2 cellular contexts compared by ENCODE assay signal in the genomic region with DNA sequence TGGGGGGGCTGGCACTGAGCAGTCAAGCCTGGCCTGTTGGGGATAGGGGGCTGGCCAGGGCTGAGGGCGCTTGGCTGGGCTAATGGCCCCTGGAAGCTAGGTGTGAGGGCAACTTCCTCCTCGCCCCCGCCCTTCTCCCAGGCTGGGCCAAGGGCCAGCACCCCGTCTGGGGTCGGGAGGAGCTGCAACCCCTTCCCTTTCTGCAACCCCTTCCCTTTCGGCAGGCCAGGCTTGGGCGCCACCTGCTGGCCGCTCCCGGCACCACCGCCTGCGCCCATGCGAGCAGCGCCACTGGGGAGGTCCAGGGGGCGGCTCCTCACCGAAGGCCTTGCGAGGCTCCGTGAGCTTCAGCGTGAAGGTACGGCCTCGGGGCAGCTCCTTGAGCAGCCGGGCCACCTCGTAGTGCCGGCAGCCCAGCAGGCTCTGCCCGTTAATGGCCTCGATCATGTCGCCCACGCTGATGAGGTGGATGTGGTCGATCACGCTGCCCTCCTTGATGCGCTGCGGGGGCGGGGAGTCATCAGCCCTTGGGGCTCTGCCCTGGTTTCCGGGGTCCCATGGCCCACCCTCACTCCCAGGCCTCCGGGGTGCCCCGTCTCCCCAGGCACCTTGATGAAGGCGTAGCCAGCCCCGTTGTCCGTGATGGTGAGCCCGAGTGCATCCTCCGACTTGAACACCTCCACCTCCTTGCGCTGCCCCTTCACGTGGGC.
TF ChIP-seq lines count a peak whose summit lies in the region.

No MANE protein-coding gene starts in this region.

TF ChIP-seq in HCT116, 20 proteins besides CTCF, POLR2A, EP300 and RAD21:
- TF ChIP-seq ELF1 (IDR thresholded peaks at IDR 0.05; ENCODE audit: borderline replicate concordance, low read depth) (no peak), FOSL1 (IDR thresholded peaks at IDR 0.05; ENCODE audit: low read depth) (no peak), YY1 (IDR thresholded peaks at IDR 0.05; ENCODE audit: extremely low read depth, insufficient replicate concordance, low read depth, low read length) (no peak), CEBPB (IDR thresholded peaks at IDR 0.05; ENCODE audit: low read depth) (no peak), EZH2 (IDR thresholded peaks at IDR 0.05) (no peak), SIN3A (IDR thresholded peaks at IDR 0.05; ENCODE audit: low read depth) (no peak)
- TF ChIP-seq, protein P1, sequence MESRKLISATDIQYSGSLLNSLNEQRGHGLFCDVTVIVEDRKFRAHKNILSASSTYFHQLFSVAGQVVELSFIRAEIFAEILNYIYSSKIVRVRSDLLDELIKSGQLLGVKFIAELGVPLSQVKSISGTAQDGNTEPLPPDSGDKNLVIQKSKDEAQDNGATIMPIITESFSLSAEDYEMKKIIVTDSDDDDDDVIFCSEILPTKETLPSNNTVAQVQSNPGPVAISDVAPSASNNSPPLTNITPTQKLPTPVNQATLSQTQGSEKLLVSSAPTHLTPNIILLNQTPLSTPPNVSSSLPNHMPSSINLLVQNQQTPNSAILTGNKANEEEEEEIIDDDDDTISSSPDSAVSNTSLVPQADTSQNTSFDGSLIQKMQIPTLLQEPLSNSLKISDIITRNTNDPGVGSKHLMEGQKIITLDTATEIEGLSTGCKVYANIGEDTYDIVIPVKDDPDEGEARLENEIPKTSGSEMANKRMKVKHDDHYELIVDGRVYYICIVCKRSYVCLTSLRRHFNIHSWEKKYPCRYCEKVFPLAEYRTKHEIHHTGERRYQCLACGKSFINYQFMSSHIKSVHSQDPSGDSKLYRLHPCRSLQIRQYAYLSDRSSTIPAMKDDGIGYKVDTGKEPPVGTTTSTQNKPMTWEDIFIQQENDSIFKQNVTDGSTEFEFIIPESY (IDR thresholded peaks at IDR 0.05; ENCODE audit: extremely low read depth, insufficient replicate concordance, low read length): no peak
TF ChIP-seq in HCT116: peak in this region for 0.

TF ChIP-seq in WTC11, 78 proteins besides CTCF, POLR2A, EP300 and RAD21 (continues in another document):
- no peak for TF ChIP-seq SMAD3 (CRISPR knock-in tag; IDR thresholded peaks at IDR 0.05; ENCODE audit: borderline replicate concordance)
- no peak for TF ChIP-seq ZNF219 (CRISPR knock-in tag; IDR thresholded peaks at IDR 0.05; ENCODE audit: borderline replicate concordance)
- TF ChIP-seq KAT7 (CRISPR knock-in tag; IDR thresholded peaks at IDR 0.05; ENCODE audit: borderline replicate concordance): no peak
- TF ChIP-seq GTF2I (CRISPR knock-in tag; conservative IDR thresholded peaks at IDR 0.05): no peak
- TF ChIP-seq SMAD4 (CRISPR knock-in tag; IDR thresholded peaks at IDR 0.05): no peak
- TF ChIP-seq, protein P2, sequence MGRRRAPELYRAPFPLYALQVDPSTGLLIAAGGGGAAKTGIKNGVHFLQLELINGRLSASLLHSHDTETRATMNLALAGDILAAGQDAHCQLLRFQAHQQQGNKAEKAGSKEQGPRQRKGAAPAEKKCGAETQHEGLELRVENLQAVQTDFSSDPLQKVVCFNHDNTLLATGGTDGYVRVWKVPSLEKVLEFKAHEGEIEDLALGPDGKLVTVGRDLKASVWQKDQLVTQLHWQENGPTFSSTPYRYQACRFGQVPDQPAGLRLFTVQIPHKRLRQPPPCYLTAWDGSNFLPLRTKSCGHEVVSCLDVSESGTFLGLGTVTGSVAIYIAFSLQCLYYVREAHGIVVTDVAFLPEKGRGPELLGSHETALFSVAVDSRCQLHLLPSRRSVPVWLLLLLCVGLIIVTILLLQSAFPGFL (CRISPR knock-in tag; IDR thresholded peaks at IDR 0.05; ENCODE audit: borderline replicate concordance): no peak
- TF ChIP-seq ESRRA (CRISPR knock-in tag; IDR thresholded peaks at IDR 0.05; ENCODE audit: borderline replicate concordance): no peak
- TF ChIP-seq, protein P3, sequence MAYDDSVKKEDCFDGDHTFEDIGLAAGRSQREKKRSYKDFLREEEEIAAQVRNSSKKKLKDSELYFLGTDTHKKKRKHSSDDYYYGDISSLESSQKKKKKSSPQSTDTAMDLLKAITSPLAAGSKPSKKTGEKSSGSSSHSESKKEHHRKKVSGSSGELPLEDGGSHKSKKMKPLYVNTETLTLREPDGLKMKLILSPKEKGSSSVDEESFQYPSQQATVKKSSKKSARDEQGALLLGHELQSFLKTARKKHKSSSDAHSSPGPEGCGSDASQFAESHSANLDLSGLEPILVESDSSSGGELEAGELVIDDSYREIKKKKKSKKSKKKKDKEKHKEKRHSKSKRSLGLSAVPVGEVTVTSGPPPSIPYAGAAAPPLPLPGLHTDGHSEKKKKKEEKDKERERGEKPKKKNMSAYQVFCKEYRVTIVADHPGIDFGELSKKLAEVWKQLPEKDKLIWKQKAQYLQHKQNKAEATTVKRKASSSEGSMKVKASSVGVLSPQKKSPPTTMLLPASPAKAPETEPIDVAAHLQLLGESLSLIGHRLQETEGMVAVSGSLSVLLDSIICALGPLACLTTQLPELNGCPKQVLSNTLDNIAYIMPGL (CRISPR knock-in tag; IDR thresholded peaks at IDR 0.05): peak; percentile 88; the same call in 1 of the 2 replicates
- TF ChIP-seq, protein P4, sequence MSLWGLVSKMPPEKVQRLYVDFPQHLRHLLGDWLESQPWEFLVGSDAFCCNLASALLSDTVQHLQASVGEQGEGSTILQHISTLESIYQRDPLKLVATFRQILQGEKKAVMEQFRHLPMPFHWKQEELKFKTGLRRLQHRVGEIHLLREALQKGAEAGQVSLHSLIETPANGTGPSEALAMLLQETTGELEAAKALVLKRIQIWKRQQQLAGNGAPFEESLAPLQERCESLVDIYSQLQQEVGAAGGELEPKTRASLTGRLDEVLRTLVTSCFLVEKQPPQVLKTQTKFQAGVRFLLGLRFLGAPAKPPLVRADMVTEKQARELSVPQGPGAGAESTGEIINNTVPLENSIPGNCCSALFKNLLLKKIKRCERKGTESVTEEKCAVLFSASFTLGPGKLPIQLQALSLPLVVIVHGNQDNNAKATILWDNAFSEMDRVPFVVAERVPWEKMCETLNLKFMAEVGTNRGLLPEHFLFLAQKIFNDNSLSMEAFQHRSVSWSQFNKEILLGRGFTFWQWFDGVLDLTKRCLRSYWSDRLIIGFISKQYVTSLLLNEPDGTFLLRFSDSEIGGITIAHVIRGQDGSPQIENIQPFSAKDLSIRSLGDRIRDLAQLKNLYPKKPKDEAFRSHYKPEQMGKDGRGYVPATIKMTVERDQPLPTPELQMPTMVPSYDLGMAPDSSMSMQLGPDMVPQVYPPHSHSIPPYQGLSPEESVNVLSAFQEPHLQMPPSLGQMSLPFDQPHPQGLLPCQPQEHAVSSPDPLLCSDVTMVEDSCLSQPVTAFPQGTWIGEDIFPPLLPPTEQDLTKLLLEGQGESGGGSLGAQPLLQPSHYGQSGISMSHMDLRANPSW (CRISPR knock-in tag; conservative IDR thresholded peaks at IDR 0.05; ENCODE audit: low read depth): no peak
- no peak for TF ChIP-seq SOX15 (CRISPR knock-in tag; IDR thresholded peaks at IDR 0.05)
- TF ChIP-seq USF2 (CRISPR knock-in tag; IDR thresholded peaks at IDR 0.05): no peak
- TF ChIP-seq, protein P5, sequence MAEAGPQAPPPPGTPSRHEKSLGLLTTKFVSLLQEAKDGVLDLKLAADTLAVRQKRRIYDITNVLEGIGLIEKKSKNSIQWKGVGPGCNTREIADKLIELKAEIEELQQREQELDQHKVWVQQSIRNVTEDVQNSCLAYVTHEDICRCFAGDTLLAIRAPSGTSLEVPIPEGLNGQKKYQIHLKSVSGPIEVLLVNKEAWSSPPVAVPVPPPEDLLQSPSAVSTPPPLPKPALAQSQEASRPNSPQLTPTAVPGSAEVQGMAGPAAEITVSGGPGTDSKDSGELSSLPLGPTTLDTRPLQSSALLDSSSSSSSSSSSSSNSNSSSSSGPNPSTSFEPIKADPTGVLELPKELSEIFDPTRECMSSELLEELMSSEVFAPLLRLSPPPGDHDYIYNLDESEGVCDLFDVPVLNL (CRISPR knock-in tag; IDR thresholded peaks at IDR 0.05; ENCODE audit: borderline replicate concordance, low read depth): no peak
- TF ChIP-seq ZNF423 (CRISPR knock-in tag; IDR thresholded peaks at IDR 0.05): no peak
- no peak for TF ChIP-seq IRF2 (CRISPR knock-in tag; IDR thresholded peaks at IDR 0.05; ENCODE audit: borderline replicate concordance, low read depth)
- no peak for TF ChIP-seq MYBL2 (CRISPR knock-in tag; IDR thresholded peaks at IDR 0.05)
- TF ChIP-seq ATF6 (CRISPR knock-in tag; IDR thresholded peaks at IDR 0.05): no peak
- TF ChIP-seq RELA (CRISPR knock-in tag; IDR thresholded peaks at IDR 0.05; ENCODE audit: borderline replicate concordance): no peak
- TF ChIP-seq ZBTB43 (CRISPR knock-in tag; IDR thresholded peaks at IDR 0.05): no peak
- no peak for TF ChIP-seq CREB1 (CRISPR knock-in tag; IDR thresholded peaks at IDR 0.05)
- TF ChIP-seq, protein P6, sequence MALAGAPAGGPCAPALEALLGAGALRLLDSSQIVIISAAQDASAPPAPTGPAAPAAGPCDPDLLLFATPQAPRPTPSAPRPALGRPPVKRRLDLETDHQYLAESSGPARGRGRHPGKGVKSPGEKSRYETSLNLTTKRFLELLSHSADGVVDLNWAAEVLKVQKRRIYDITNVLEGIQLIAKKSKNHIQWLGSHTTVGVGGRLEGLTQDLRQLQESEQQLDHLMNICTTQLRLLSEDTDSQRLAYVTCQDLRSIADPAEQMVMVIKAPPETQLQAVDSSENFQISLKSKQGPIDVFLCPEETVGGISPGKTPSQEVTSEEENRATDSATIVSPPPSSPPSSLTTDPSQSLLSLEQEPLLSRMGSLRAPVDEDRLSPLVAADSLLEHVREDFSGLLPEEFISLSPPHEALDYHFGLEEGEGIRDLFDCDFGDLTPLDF (CRISPR knock-in tag; IDR thresholded peaks at IDR 0.05): no peak
- no peak for TF ChIP-seq ZNF425 (CRISPR knock-in tag; conservative IDR thresholded peaks at IDR 0.05)
- TF ChIP-seq TEAD4 (CRISPR knock-in tag; IDR thresholded peaks at IDR 0.05): no peak
- TF ChIP-seq OVOL2 (CRISPR knock-in tag; IDR thresholded peaks at IDR 0.05; ENCODE audit: borderline replicate concordance): no peak
- peak; percentile 79 for TF ChIP-seq MAX (CRISPR knock-in tag; IDR thresholded peaks at IDR 0.05)
- no peak for TF ChIP-seq MLX (CRISPR knock-in tag; IDR thresholded peaks at IDR 0.05)
- TF ChIP-seq ELF4 (CRISPR knock-in tag; IDR thresholded peaks at IDR 0.05; ENCODE audit: low read depth): no peak
- TF ChIP-seq ERG (CRISPR knock-in tag; IDR thresholded peaks at IDR 0.05): no peak
- TF ChIP-seq ZNF121 (CRISPR knock-in tag; IDR thresholded peaks at IDR 0.05): 0 out of 2 replicates have a peak, but pooled peaks have one; percentile 26
- TF ChIP-seq NR1H2 (CRISPR knock-in tag; IDR thresholded peaks at IDR 0.05): no peak
